In genomic region chr12:119642986-119643385, GRCh38 we compare ENCODE assay signal across 2 cellular contexts.
TF ChIP-seq lines count a peak whose summit lies in the region.

No MANE protein-coding gene starts in this region.

TF ChIP-seq in HEK293T, 16 proteins besides CTCF, POLR2A, EP300 and RAD21:
- no peak for TF ChIP-seq SP1 (IDR thresholded peaks at IDR 0.05)
- TF ChIP-seq PKNOX1 (IDR thresholded peaks at IDR 0.05): no peak
- TF ChIP-seq LEF1 (IDR thresholded peaks at IDR 0.05; ENCODE audit: borderline replicate concordance): no peak

TF ChIP-seq in K562, 482 proteins besides CTCF, POLR2A, EP300 and RAD21:
- TF ChIP-seq ARID4B (CRISPR knock-in tag; IDR thresholded peaks at IDR 0.05): no peak
- TF ChIP-seq CTBP1 (IDR thresholded peaks at IDR 0.05; ENCODE audit: borderline replicate concordance): no peak
- no peak for TF ChIP-seq ZNF324 (CRISPR knock-in tag; IDR thresholded peaks at IDR 0.05)
